18 cellular contexts compared by ENCODE assay signal in genomic region chr14:105632010-105632409, GRCh38.
"Had no signal": no experiment of that assay in that cellular context is flagged by ENCODE, and none has a peak within 500 bp of the region (broad histone marks: within the 10 kb centered on the region; RNA-seq: fewer than 3 reads in every experiment).

No MANE protein-coding gene starts in this region.

- H3K27me3 Mint-ChIP-seq: type B pancreatic cell had no signal

- H3K27me3 ChIP-seq: ovary, thyroid gland had no signal

- H3K9me3 ChIP-seq: mucosa of descending colon, ovary, thyroid gland had no signal

- H3K36me3 ChIP-seq: heart right ventricle, left ventricle myocardium inferior, ovary, suprapubic skin, thyroid gland had no signal

- H3K27ac Mint-ChIP-seq: endodermal cell; naive thymus-derived CD8-positive, alpha-beta T cell; type B pancreatic cell had no signal

- H3K4me1 Mint-ChIP-seq: endodermal cell had no signal

- H3K4me3 ChIP-seq: coronary artery, heart right ventricle, left ventricle myocardium inferior, mucosa of descending colon, ovary, suprapubic skin, thyroid gland had no signal

- H3K4me1 ChIP-seq: heart right ventricle, left ventricle myocardium inferior, suprapubic skin had no signal

- DNase-seq: effector CD4-positive, alpha-beta T cell; endodermal cell; heart right ventricle; hypothalamus; left cardiac atrium; left ventricle myocardium inferior; ovary; right cardiac atrium; small intestine; stimulated activated CD4-positive, alpha-beta T cell treated with anti-CD3 and anti-CD28 coated beads, Interleukin-12 subunit alpha, Interleukin-12 subunit beta, amount 100 ng/mL, for 4 hours; stimulated activated naive CD8-positive, alpha-beta T cell treated with anti-CD3 and anti-CD28 coated beads, Interleukin-15, Interleukin-2, amounts not matched to agents 100 U/mL and 50 U/mL, for 24 hours; thyroid gland had no signal

- H3K27ac ChIP-seq: coronary artery, heart right ventricle, left ventricle myocardium inferior, ovary, suprapubic skin, thyroid gland had no signal

- H3K4me3 Mint-ChIP-seq: endodermal cell; naive thymus-derived CD8-positive, alpha-beta T cell; type B pancreatic cell had no signal

- ATAC-seq: esophagus mucosa; heart right ventricle; left cardiac atrium; mucosa of descending colon; naive thymus-derived CD8-positive, alpha-beta T cell; right cardiac atrium; stimulated activated naive CD8-positive, alpha-beta T cell treated with anti-CD3 and anti-CD28 coated beads, Interleukin-15, Interleukin-2, amounts not matched to agents 100 U/mL and 50 U/mL, for 24 hours had no signal
